20 cellular contexts compared by ENCODE assay signal in the genomic region with DNA sequence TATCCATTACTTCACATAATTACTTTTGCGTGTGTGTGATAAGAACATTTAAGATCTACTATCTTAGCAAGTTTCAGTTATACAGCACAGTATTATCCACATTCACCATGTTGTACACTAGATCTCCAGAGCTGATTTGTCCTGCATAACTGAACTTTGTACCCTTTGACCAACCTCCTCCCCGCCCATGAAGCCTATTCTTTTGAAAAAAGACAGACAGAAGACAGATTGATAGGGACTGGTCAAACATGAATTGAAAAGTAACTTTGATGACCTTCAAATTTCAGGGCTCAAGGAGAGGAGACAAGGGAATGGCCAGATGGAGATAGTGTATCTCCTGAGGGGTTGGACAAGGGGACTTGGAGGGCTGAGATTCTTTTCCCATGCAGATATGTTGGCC.
DNase-seq lines count a peak whose midpoint lies in the region; ATAC-seq, FAIRE-seq and TF ChIP-seq lines count a peak whose summit lies in the region.
"Had no signal": no experiment of that assay in that cellular context is flagged by ENCODE, and none has a peak within 500 bp of the region (broad histone marks: within the 10 kb centered on the region; RNA-seq: fewer than 3 reads in every experiment).

No MANE protein-coding gene starts in this region.

- H3K4me3 Mint-ChIP-seq in Caco-2 (ENCODE audit: unreplicated experiment) (peak overlapping the region; percentile 14), osteocyte (ENCODE audit: unreplicated experiment) (no peak overlapping the region)
- no peak overlapping the region for H3K4me3 Mint-ChIP-seq in central memory CD8-positive, alpha-beta T cell
- H3K4me3 Mint-ChIP-seq: CD4-positive, CD25-positive, alpha-beta regulatory T cell; CD8-positive, alpha-beta T cell; GM23338; H9 had no signal

- BruUV-seq in Caco-2 (replicated peaks; lab: Mats Ljungman, UMichigan) = no TSS peak

- H3K27me3 Mint-ChIP-seq in Caco-2 (ENCODE audit: insufficient read depth, unreplicated experiment) (no peaks in the 10 kb centered on the region), osteocyte (ENCODE audit: unreplicated experiment) (no peaks in the 10 kb centered on the region)
- H3K27me3 Mint-ChIP-seq in central memory CD8-positive, alpha-beta T cell = peaks cover 56% of the 10 kb centered on the region

- peaks cover 29% of the 10 kb centered on the region for H3K9me3 Mint-ChIP-seq in Caco-2 (ENCODE audit: unreplicated experiment)
- no peaks in the 10 kb centered on the region for H3K9me3 Mint-ChIP-seq in central memory CD8-positive, alpha-beta T cell
- H3K9me3 Mint-ChIP-seq in osteocyte (ENCODE audit: unreplicated experiment) = peaks cover 6% of the 10 kb centered on the region

- H3K4me1 ChIP-seq in Caco-2 (peaks cover 31% of the 10 kb centered on the region), small intestine (ENCODE audit: control insufficient read depth in 2 of 2, insufficient read depth in 1 of 2, low read depth in 1 of 2, low read length in 1 of 2) (peaks cover 0 to 8% of the 10 kb centered on the region in 2 donors)

- H3K4me3 ChIP-seq in Caco-2 (ENCODE audit: low read depth, low read length) (no peak overlapping the region), small intestine (ENCODE audit: low read depth in 1 of 2, low read length in 2 of 2) (no peak overlapping the region)
- H3K4me3 ChIP-seq: GM12878, GM23338 had no signal

- TF ChIP-seq CTCF in 22Rv1 (IDR thresholded peaks at IDR 0.05) (no peak), Caco-2 (IDR thresholded peaks at IDR 0.05; ENCODE audit: insufficient read depth in 1 of 2, low read depth in 1 of 2, low read length in 1 of 2, severe bottlenecking in 1 of 2, unreplicated experiment in 1 of 2) (no peak), osteocyte (IDR thresholded peaks at IDR 0.05) (no peak)

- CTCF ChIA-PET in Caco-2 (lab: Charles Lee) = no interaction called here

- peaks cover 26% of the 10 kb centered on the region for H3K4me1 Mint-ChIP-seq in Caco-2 (ENCODE audit: low read depth, unreplicated experiment)
- H3K4me1 Mint-ChIP-seq in central memory CD8-positive, alpha-beta T cell = no peaks in the 10 kb centered on the region
- no peaks in the 10 kb centered on the region for H3K4me1 Mint-ChIP-seq in osteocyte (ENCODE audit: unreplicated experiment)
- H3K4me1 Mint-ChIP-seq: CD4-positive, CD25-positive, alpha-beta regulatory T cell; GM23338; H9 had no signal

- peak in 1 of 2 experiments; percentile 43 for DNase-seq in Caco-2
- no peak for DNase-seq in central memory CD8-positive, alpha-beta T cell (ENCODE audit: low spot score in 2 of 2)
- DNase-seq in small intestine = peak; percentile 51
- no peak for DNase-seq in UCSD-AML1 (lab: John Stamatoyannopoulos, UW; ENCODE audit: unreplicated experiment)
- no peak for DNase-seq in osteocyte (ENCODE audit: extremely low spot score, unreplicated experiment)
- DNase-seq in NCI-H82 treated with DMSO at 0.1 percent for 48 hours (lab: John Stamatoyannopoulos, UW; ENCODE audit: unreplicated experiment) = no peak
- DNase-seq: C1 segment of cervical spinal cord; CD4-positive, CD25-positive, alpha-beta regulatory T cell; CD8-positive, alpha-beta T cell; DMS 273 treated with DMSO at 0.1 percent for 48 hours; DMS79; EL; GDM1; H9 had no signal

- H3K27ac ChIP-seq in 22Rv1 (peak overlapping the region; percentile 77), small intestine (ENCODE audit: low read depth in 1 of 2, low read length in 1 of 2) (no peak overlapping the region)

- POLR2A ChIA-PET in Caco-2 (lab: Charles Lee) = no interaction called here

- WGBS in small intestine, 3 donors = 22 to 62% (median 23%) methylated on average over 2 of the region's 2 CpGs

- H3K9me3 ChIP-seq in Caco-2 (peaks cover 8% of the 10 kb centered on the region; the same call in 1 of the 2 replicates), small intestine (ENCODE audit: control insufficient read depth, low read depth) (no peaks in the 10 kb centered on the region)

- no peak for FAIRE-seq in small intestine (lab: Jason Lieb, UNC)
- FAIRE-seq: D721Med, GM12878, GM19239 had no signal

- ATAC-seq in central memory CD8-positive, alpha-beta T cell (replicated peaks; ENCODE audit: extremely low read depth, poor library complexity, severe bottlenecking) = no peak
- ATAC-seq: CD8-positive, alpha-beta T cell; GM12878; GM23338; HCT116 had no signal

- intact Hi-C loops in Caco-2 (cut with micrococcal nuclease; ENCODE audit: unreplicated experiment) = loop anchor here (1.0 kb wide), 1 partner anchor 27 kb away; no protein-coding TSS in a partner anchor

- H3K27ac Mint-ChIP-seq in Caco-2 (ENCODE audit: unreplicated experiment) (peak overlapping the region; percentile 71), osteocyte (ENCODE audit: unreplicated experiment) (no peak overlapping the region)
- H3K27ac Mint-ChIP-seq in central memory CD8-positive, alpha-beta T cell (ENCODE audit: low read depth) = peak overlapping the region; percentile 60
- H3K27ac Mint-ChIP-seq: CD4-positive, CD25-positive, alpha-beta regulatory T cell; CD8-positive, alpha-beta T cell; GM23338; H9 had no signal

- H3K36me3 Mint-ChIP-seq in Caco-2 (ENCODE audit: insufficient read depth, unreplicated experiment) (no peaks in the 10 kb centered on the region), osteocyte (ENCODE audit: unreplicated experiment) (no peaks in the 10 kb centered on the region)
- H3K36me3 Mint-ChIP-seq in central memory CD8-positive, alpha-beta T cell (ENCODE audit: insufficient read depth) = peaks cover 2% of the 10 kb centered on the region
- H3K36me3 Mint-ChIP-seq: CD4-positive, CD25-positive, alpha-beta regulatory T cell; CD8-positive, alpha-beta T cell had no signal

- no peaks in the 10 kb centered on the region for H3K36me3 ChIP-seq in Caco-2 (ENCODE audit: control insufficient read depth, insufficient read depth, low read length)
- no peaks in the 10 kb centered on the region for H3K36me3 ChIP-seq in small intestine (ENCODE audit: control insufficient read depth in 2 of 2, insufficient read depth in 2 of 2, low read length in 2 of 2)

- H3K27me3 ChIP-seq in Caco-2 (replicated peaks; ENCODE audit: control insufficient read depth, insufficient read depth, low read length) = no peaks in the 10 kb centered on the region
- H3K27me3 ChIP-seq in small intestine (ENCODE audit: control insufficient read depth in 2 of 2, insufficient read depth in 2 of 2, low read length in 2 of 2) = no peaks in the 10 kb centered on the region
